In genomic region chr10:11522821-11523245, GRCh38 we compare ENCODE assay signal across 23 cellular contexts.
DNase-seq lines count a peak whose midpoint lies in the region; ATAC-seq, FAIRE-seq and TF ChIP-seq lines count a peak whose summit lies in the region.
"Had no signal": no experiment of that assay in that cellular context is flagged by ENCODE, and none has a peak within 500 bp of the region (broad histone marks: within the 10 kb centered on the region; RNA-seq: fewer than 3 reads in every experiment).

No MANE protein-coding gene starts in this region.

- H3K9me3 Mint-ChIP-seq in stimulated activated naive B cell treated with anti-CD40 and anti-IgM and Interleukin-4, amounts not matched to agents 10 μg/mL and 1 μg/mL and 100 μg/mL, for 72 hours = no peaks in the 10 kb centered on the region
- no peaks in the 10 kb centered on the region for H3K9me3 Mint-ChIP-seq in activated T-cell treated with anti-CD3 and anti-CD28 coated beads, Interleukin-2, amount 50 U/mL, for 72 hours
- H3K9me3 Mint-ChIP-seq: CD4-positive, alpha-beta T cell; stimulated activated naive CD8-positive, alpha-beta T cell treated with anti-CD3 and anti-CD28 coated beads, Interleukin-15, Interleukin-2, amounts not matched to agents 100 ng/mL and 50 ng/mL, for 24 hours had no signal

- peak overlapping the region; percentile 7 for H3K27ac Mint-ChIP-seq in stimulated activated naive B cell treated with anti-CD40 and anti-IgM and Interleukin-4, amounts not matched to agents 10 μg/mL and 1 μg/mL and 100 μg/mL, for 72 hours
- no peak overlapping the region for H3K27ac Mint-ChIP-seq in activated T-cell treated with anti-CD3 and anti-CD28 coated beads, Interleukin-2, amount 50 U/mL, for 72 hours
- H3K27ac Mint-ChIP-seq: activated CD4-positive, alpha-beta T cell treated with anti-CD3 and anti-CD28 coated beads for 36 hours; CD4-positive, alpha-beta T cell; stimulated activated naive CD8-positive, alpha-beta T cell treated with anti-CD3 and anti-CD28 coated beads, Interleukin-15, Interleukin-2, amounts not matched to agents 100 ng/mL and 50 ng/mL, for 24 hours had no signal

- no peak overlapping the region for H3K4me3 Mint-ChIP-seq in stimulated activated naive B cell treated with anti-CD40 and anti-IgM and Interleukin-4, amounts not matched to agents 10 μg/mL and 1 μg/mL and 100 μg/mL, for 72 hours
- H3K4me3 Mint-ChIP-seq in activated T-cell treated with anti-CD3 and anti-CD28 coated beads, Interleukin-2, amount 50 U/mL, for 72 hours = no peak overlapping the region
- H3K4me3 Mint-ChIP-seq: activated CD4-positive, alpha-beta T cell treated with anti-CD3 and anti-CD28 coated beads for 36 hours; CD4-positive, alpha-beta T cell; stimulated activated naive CD8-positive, alpha-beta T cell treated with anti-CD3 and anti-CD28 coated beads, Interleukin-15, Interleukin-2, amounts not matched to agents 100 ng/mL and 50 ng/mL, for 24 hours had no signal

- peaks cover 0 to 54% (median 43%) of the 10 kb centered on the region in 4 donors for H3K4me1 ChIP-seq in liver (ENCODE audit: control insufficient read depth in 4 of 4, insufficient read depth in 4 of 4, low read length in 3 of 4)

- WGBS in liver = 16% methylated on average over 4 of the region's 4 CpGs

- peak; percentile 55 to 67 for TF ChIP-seq RAD21 in liver (IDR thresholded peaks at IDR 0.05)

- peaks cover 18 to 32% of the 10 kb centered on the region in 2 donors for H3K4me1 Mint-ChIP-seq in stimulated activated naive B cell treated with anti-CD40 and anti-IgM and Interleukin-4, amounts not matched to agents 10 μg/mL and 1 μg/mL and 100 μg/mL, for 72 hours
- H3K4me1 Mint-ChIP-seq in activated T-cell treated with anti-CD3 and anti-CD28 coated beads, Interleukin-2, amount 50 U/mL, for 72 hours (ENCODE audit: low read depth) = peaks cover 8% of the 10 kb centered on the region

- H3K36me3 Mint-ChIP-seq in stimulated activated naive B cell treated with anti-CD40 and anti-IgM and Interleukin-4, amounts not matched to agents 10 μg/mL and 1 μg/mL and 100 μg/mL, for 72 hours = peaks cover 20 to 33% of the 10 kb centered on the region in 2 donors
- H3K36me3 Mint-ChIP-seq in activated T-cell treated with anti-CD3 and anti-CD28 coated beads, Interleukin-2, amount 50 U/mL, for 72 hours (ENCODE audit: insufficient read depth in 2 of 2) = peaks cover 0 to 2% of the 10 kb centered on the region in 2 donors

- H3K36me3 ChIP-seq in liver (ENCODE audit: control insufficient read depth in 4 of 4, insufficient read depth in 3 of 4, low read depth in 1 of 4, low read length in 3 of 4) = no peaks in the 10 kb centered on the region

- H3K27me3 ChIP-seq in liver (ENCODE audit: control insufficient read depth in 4 of 4, insufficient read depth in 4 of 4, low read length in 3 of 4) = no peaks in the 10 kb centered on the region

- no peak overlapping the region for H3K4me3 ChIP-seq in liver (ENCODE audit: low read depth in 1 of 3, low read length in 3 of 3)

- TF ChIP-seq POLR2A in erythroblast (IDR thresholded peaks at IDR 0.05; ENCODE audit: low read length) = no peak

- FAIRE-seq in RCC 7860 (lab: Jason Lieb, UNC) = no peak
- FAIRE-seq: A204.1, kidney had no signal

- no peaks in the 10 kb centered on the region for H3K9me3 ChIP-seq in liver (ENCODE audit: control insufficient read depth in 4 of 4, low read length in 3 of 4)

- peak; percentile 10 for TF ChIP-seq CTCF in liver (IDR thresholded peaks at IDR 0.05; ENCODE audit: low read depth, low read length, missing input control)

- H3K27me3 Mint-ChIP-seq in stimulated activated naive B cell treated with anti-CD40 and anti-IgM and Interleukin-4, amounts not matched to agents 10 μg/mL and 1 μg/mL and 100 μg/mL, for 72 hours = no peaks in the 10 kb centered on the region
- H3K27me3 Mint-ChIP-seq in activated T-cell treated with anti-CD3 and anti-CD28 coated beads, Interleukin-2, amount 50 U/mL, for 72 hours (ENCODE audit: low read depth) = no peaks in the 10 kb centered on the region
- H3K27me3 Mint-ChIP-seq: activated CD4-positive, alpha-beta T cell treated with anti-CD3 and anti-CD28 coated beads for 36 hours; CD4-positive, alpha-beta T cell; stimulated activated naive CD8-positive, alpha-beta T cell treated with anti-CD3 and anti-CD28 coated beads, Interleukin-15, Interleukin-2, amounts not matched to agents 100 ng/mL and 50 ng/mL, for 24 hours had no signal

- DNase-seq in NOMO-1 (lab: John Stamatoyannopoulos, UW; ENCODE audit: unreplicated experiment in 2 of 2) (peak; percentile 21 to 25), NOMO-1 treated with dmso at 0.1 percent for 144 hours (lab: John Stamatoyannopoulos, UW; ENCODE audit: unreplicated experiment) (no peak), erythroblast (lab: John Stamatoyannopoulos, UW) (peak; percentile 17 to 54), RCC 7860 (ENCODE audit: low spot score) (no peak)
- DNase-seq in stimulated activated naive B cell treated with anti-CD40 and anti-IgM and Interleukin-4, amounts not matched to agents 10 μg/mL and 1 μg/mL and 100 μg/mL, for 72 hours = no peak
- DNase-seq in central memory CD4-positive, alpha-beta T cell = no peak
- DNase-seq in activated T-cell treated with anti-CD3 and anti-CD28 coated beads, Interleukin-2, amount 50 U/mL, for 72 hours = no peak
- DNase-seq: activated CD4-positive, alpha-beta T cell treated with anti-CD3 and anti-CD28 coated beads for 36 hours; activated naive CD4-positive, alpha-beta T cell; CD4-positive, alpha-beta T cell; cortex of kidney; kidney; NCI-H1417 treated with DMSO at 0.1 percent for 48 hours; NK-92 treated with Interleukin-12 subunit alpha and Interleukin-12 subunit beta, amount 100 ng/mL, for 24 hours; posterior cingulate gyrus; SHP77; T-helper 2 cell had no signal

- peak overlapping the region; percentile 58 to 80 for H3K27ac ChIP-seq in liver (ENCODE audit: low read depth in 1 of 2, low read length in 2 of 2)
- H3K27ac ChIP-seq: epithelial cell of prostate, HL-60, KMS-11 had no signal

- ATAC-seq in stimulated activated naive B cell treated with anti-CD40 and anti-IgM and Interleukin-4, amounts not matched to agents 10 μg/mL and 1 μg/mL and 100 μg/mL, for 72 hours (replicated peaks) = peak in 1 of 2 donors; percentile 68
- ATAC-seq in activated T-cell treated with anti-CD3 and anti-CD28 coated beads, Interleukin-2, amount 50 U/mL, for 72 hours (replicated peaks in 1 of 2) = no peak
- ATAC-seq: activated CD4-positive, alpha-beta T cell treated with anti-CD3 and anti-CD28 coated beads for 36 hours had no signal

- H3K9ac ChIP-seq in liver (ENCODE audit: low read depth in 1 of 2, low read length in 2 of 2) = peak overlapping the region in 1 of 2 donors; percentile 75
- H3K9ac ChIP-seq: KMS-11 had no signal

TF ChIP-seq in liver, 16 proteins besides CTCF, POLR2A, EP300 and RAD21 (continues in another document):
- TF ChIP-seq TAF1 (conservative IDR thresholded peaks at IDR 0.05) (no peak), NR2F2 (IDR thresholded peaks at IDR 0.05) (peak; percentile 49), RXRA (IDR thresholded peaks at IDR 0.05) (peak; percentile 80 to 91), HNF4A (conservative IDR thresholded peaks at IDR 0.05) (peak; percentile 95 to 96), JUND (IDR thresholded peaks at IDR 0.05) (peak in 1 of 2 donors; percentile 85), FOXA1 (IDR thresholded peaks at IDR 0.05) (peak; percentile 76), EGR1 (IDR thresholded peaks at IDR 0.05; ENCODE audit: low read depth in 2 of 2) (no peak), GABPA (IDR thresholded peaks at IDR 0.05 in 1 of 2, conservative IDR thresholded peaks at IDR 0.05 in 1 of 2) (peak in 1 of 2 donors; percentile 8), HNF4G (IDR thresholded peaks at IDR 0.05) (peak; percentile 86), ATF3 (IDR thresholded peaks at IDR 0.05) (peak; percentile 71), MAX (IDR thresholded peaks at IDR 0.05) (peak; percentile 97), REST (IDR thresholded peaks at IDR 0.05) (peak; percentile 59)

Comparison
In these comparisons a context has a peak if more than half of its experiments do, and no peak if none do; other contexts are left out.
1. DNase-seq: peak in NOMO-1 (2 of 2) and erythroblast (2 of 2); none in NOMO-1 treated with dmso at 0.1 percent for 144 hours (single experiment), stimulated activated naive B cell treated with anti-CD40 and anti-IgM and Interleukin-4, amounts not matched to agents 10 μg/mL and 1 μg/mL and 100 μg/mL, for 72 hours (single experiment), central memory CD4-positive, alpha-beta T cell (single experiment), RCC 7860 (single experiment) and activated T-cell treated with anti-CD3 and anti-CD28 coated beads, Interleukin-2, amount 50 U/mL, for 72 hours (0 of 2).